1 cellular context compared by ENCODE assay signal in the genomic region with DNA sequence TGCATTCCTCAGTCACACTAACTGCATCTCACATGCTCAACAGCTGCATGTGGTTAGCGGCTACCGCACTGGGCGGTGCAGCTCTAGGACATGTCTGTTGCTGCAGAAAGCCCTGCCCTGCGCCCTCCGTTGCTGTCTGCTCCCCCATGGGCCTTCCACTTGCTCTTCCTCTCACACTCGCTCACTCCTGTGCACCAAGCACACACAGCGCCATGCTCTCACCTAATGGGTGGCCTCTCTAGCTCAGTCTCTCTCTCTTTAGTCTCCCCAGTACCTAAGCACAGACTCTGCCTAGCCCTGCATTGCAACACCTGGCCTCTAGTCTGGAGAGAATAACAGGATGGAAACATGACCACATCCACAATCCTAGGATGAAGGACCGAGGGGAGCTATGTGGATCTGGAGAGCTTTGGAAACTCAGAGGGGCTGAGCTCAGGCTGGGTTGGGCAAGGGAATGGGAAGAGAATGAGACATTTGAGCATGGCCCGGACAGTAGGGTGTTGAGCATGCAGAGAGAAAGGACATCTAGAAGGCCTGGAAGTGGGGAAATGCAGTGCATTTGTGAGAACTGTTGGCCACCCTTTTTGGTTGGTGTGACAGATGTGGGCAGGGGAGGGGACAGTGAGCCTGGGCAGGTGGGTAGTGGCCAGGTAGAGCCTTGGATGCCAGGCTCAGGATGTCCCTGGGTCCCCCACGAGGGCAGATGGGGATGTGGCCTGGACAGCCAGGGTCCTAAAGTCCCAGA.
TF ChIP-seq lines count a peak whose summit lies in the region.

No MANE protein-coding gene starts in this region.

TF ChIP-seq in K562, 482 proteins besides CTCF, POLR2A, EP300 and RAD21:
- TF ChIP-seq CEBPB (tag; IDR thresholded peaks at IDR 0.05) (peak; percentile 22; the same call in 1 of the 2 replicates), TAF15 (IDR thresholded peaks at IDR 0.05; ENCODE audit: low read depth, low read length) (no peak)
